Comparison of ENCODE assay signal across 15 cellular contexts in genomic region chr3:31116651-31117050, GRCh38.
"Had no signal": no experiment of that assay in that cellular context is flagged by ENCODE, and none has a peak within 500 bp of the region (broad histone marks: within the 10 kb centered on the region; RNA-seq: fewer than 3 reads in every experiment).

No MANE protein-coding gene starts in this region.

- DNase-seq: activated CD4-positive, alpha-beta T cell treated with anti-CD3 and anti-CD28 coated beads for 48 hours; activated CD8-positive, alpha-beta T cell treated with anti-CD3 and anti-CD28 coated beads, Interleukin-2, amount 10 ng/mL, durations not matched to agents 7 days and 5 days; activated naive CD4-positive, alpha-beta T cell treated with Interleukin-2 at 50 U/mL for 16 hours; activated naive CD8-positive, alpha-beta T cell treated with anti-CD3 and anti-CD28 coated beads, Interleukin-2, amount 50 U/mL, for 24 hours; central memory CD4-positive, alpha-beta T cell; cortex of kidney; effector memory CD8-positive, alpha-beta T cell; heart left ventricle; pancreas; stimulated activated CD4-positive, alpha-beta T cell treated with anti-CD3 and anti-CD28 coated beads, Interleukin-15, amount 100 ng/mL, for 24 hours; stimulated activated CD4-positive, alpha-beta T cell treated with anti-CD3 and anti-CD28 coated beads, Interleukin-4, amount 100 ng/mL, for 24 hours; T-cell; T1000; tibial artery had no signal

- ATAC-seq: activated CD8-positive, alpha-beta T cell treated with anti-CD3 and anti-CD28 coated beads, Interleukin-2, amount 10 ng/mL, durations not matched to agents 7 days and 5 days; activated naive CD8-positive, alpha-beta T cell treated with anti-CD3 and anti-CD28 coated beads, Interleukin-2, amount 50 U/mL, for 24 hours; effector memory CD8-positive, alpha-beta T cell; foreskin keratinocyte; heart left ventricle; pancreas; T-cell had no signal
